ENCODE assay signal across 12 cellular contexts in genomic region chr18:58562999-58563667, GRCh38.
DNase-seq lines count a peak whose midpoint lies in the region; ATAC-seq lines count a peak whose summit lies in the region.
"Had no signal": no experiment of that assay in that cellular context is flagged by ENCODE, and none has a peak within 500 bp of the region (broad histone marks: within the 10 kb centered on the region; RNA-seq: fewer than 3 reads in every experiment).

No MANE protein-coding gene starts in this region.

- H3K4me3 Mint-ChIP-seq in T-helper 1 cell treated with Interleukin-12 subunit alpha and Interleukin-12 subunit beta and Interleukin-4 antibody, amounts not matched to agents 30 μg/mL and 1 μg/mL, for 36 hours: no peak overlapping the region
- H3K4me3 Mint-ChIP-seq in memory B cell: no peak overlapping the region

- peaks cover 1% of the 10 kb centered on the region for H3K36me3 Mint-ChIP-seq in T-helper 1 cell treated with Interleukin-12 subunit alpha and Interleukin-12 subunit beta and Interleukin-4 antibody, amounts not matched to agents 30 μg/mL and 1 μg/mL, for 36 hours (ENCODE audit: low read depth)
- H3K36me3 Mint-ChIP-seq in memory B cell: peaks cover 3% of the 10 kb centered on the region

- peaks cover 16% of the 10 kb centered on the region for H3K4me1 Mint-ChIP-seq in T-helper 1 cell treated with Interleukin-12 subunit alpha and Interleukin-12 subunit beta and Interleukin-4 antibody, amounts not matched to agents 30 μg/mL and 1 μg/mL, for 36 hours (ENCODE audit: low read depth)
- H3K4me1 Mint-ChIP-seq in memory B cell: peaks cover 29% of the 10 kb centered on the region

- H3K9me3 Mint-ChIP-seq in T-helper 1 cell treated with Interleukin-12 subunit alpha and Interleukin-12 subunit beta and Interleukin-4 antibody, amounts not matched to agents 30 μg/mL and 1 μg/mL, for 36 hours: peaks cover 9% of the 10 kb centered on the region
- H3K9me3 Mint-ChIP-seq in memory B cell: peaks cover 3% of the 10 kb centered on the region

- intact Hi-C loops in cardiac septum (cut with DNase I): no loop called here

- DNase-seq in T-helper 1 cell (no peak), memory B cell (ENCODE audit: low spot score in 2 of 2) (no peak), cardiac septum (ENCODE audit: low spot score) (no peak), D341Med (ENCODE audit: low spot score) (no peak)
- no peak for DNase-seq in activated CD8-positive, alpha-beta memory T cell treated with anti-CD3 and anti-CD28 coated beads, Interleukin-2, amount 50 U/mL, for 4 hours
- DNase-seq: activated effector memory CD4-positive, alpha-beta T cell treated with anti-CD3 and anti-CD28 coated beads, Interleukin-2, amount 50 U/mL, for 16 hours; colonic mucosa; EL; mucosa of descending colon had no signal

- H3K27ac Mint-ChIP-seq in T-helper 1 cell treated with Interleukin-12 subunit alpha and Interleukin-12 subunit beta and Interleukin-4 antibody, amounts not matched to agents 30 μg/mL and 1 μg/mL, for 36 hours: peak overlapping the region; percentile 18
- H3K27ac Mint-ChIP-seq in memory B cell: peak overlapping the region; percentile 73

- H3K27me3 Mint-ChIP-seq in T-helper 1 cell treated with Interleukin-12 subunit alpha and Interleukin-12 subunit beta and Interleukin-4 antibody, amounts not matched to agents 30 μg/mL and 1 μg/mL, for 36 hours (ENCODE audit: low read depth): no peaks in the 10 kb centered on the region
- H3K27me3 Mint-ChIP-seq in memory B cell: no peaks in the 10 kb centered on the region

- ATAC-seq in GM21367 (IDR thresholded peaks at IDR 0.05; ENCODE audit: unreplicated experiment) (peak; percentile 50), HG03095 (IDR thresholded peaks at IDR 0.05; ENCODE audit: unreplicated experiment) (peak; percentile 56), memory B cell (ENCODE audit: low read depth) (no peak)
- ATAC-seq: mucosa of descending colon had no signal
